Comparison of ENCODE assay signal across 29 cellular contexts in genomic region chr9:74762950-74763349, GRCh38.
"Had no signal": no experiment of that assay in that cellular context is flagged by ENCODE, and none has a peak within 500 bp of the region (broad histone marks: within the 10 kb centered on the region; RNA-seq: fewer than 3 reads in every experiment).

No MANE protein-coding gene starts in this region.

- H3K4me1 ChIP-seq: colonic mucosa, left ventricle myocardium inferior, prostate gland, thyroid gland, upper lobe of left lung had no signal

- ATAC-seq: activated CD4-positive, CD25-positive, alpha-beta regulatory T cell treated with anti-CD3 and anti-CD28 coated beads, Interleukin-2, amount 50 U/mL, for 24 hours; stimulated activated memory B cell treated with anti-CD40 and anti-IgM and Interleukin-4, amounts not matched to agents 10 μg/mL and 1 μg/mL and 100 μg/mL, for 72 hours; stimulated activated naive CD8-positive, alpha-beta T cell treated with anti-CD3 and anti-CD28 coated beads, Interleukin-15, amount 100 ng/mL, for 72 hours had no signal

- H3K4me3 ChIP-seq: colonic mucosa, dorsolateral prefrontal cortex, left ventricle myocardium inferior, lung, ovary, prostate gland, smooth muscle cell, thyroid gland, upper lobe of left lung had no signal

- H3K9me3 ChIP-seq: colonic mucosa, left ventricle myocardium inferior, ovary, prostate gland, thyroid gland, upper lobe of left lung had no signal

- DNase-seq: activated CD4-positive, alpha-beta memory T cell treated with anti-CD3 and anti-CD28 coated beads for 36 hours; activated CD4-positive, alpha-beta T cell treated with anti-CD3 and anti-CD28 coated beads, Interleukin-2, amount 10 ng/mL, durations not matched to agents 24 days and 14 days; activated CD8-positive, alpha-beta memory T cell treated with anti-CD3 and anti-CD28 coated beads, Interleukin-2, amount 50 U/mL, for 48 hours; activated gamma-delta T cell; activated naive CD4-positive, alpha-beta T cell treated with anti-CD3 and anti-CD28 coated beads, Interleukin-2, amount 10 ng/mL, durations not matched to agents 7 days and 5 days; activated T-cell treated with anti-CD3 and anti-CD28 coated beads, Interleukin-2, amount 50 U/mL, for 24 hours; amniotic stem cell; colonic mucosa; dorsolateral prefrontal cortex; effector memory CD4-positive, alpha-beta T cell; foreskin fibroblast; islet precursor cell; left ventricle myocardium inferior; naive B cell; nephron progenitor cell; ovary; stimulated activated CD4-positive, alpha-beta T cell treated with anti-CD3 and anti-CD28 coated beads, Interleukin-1b, Interleukin-23, amount 100 ng/mL, for 48 hours; stimulated activated CD4-positive, alpha-beta T cell treated with anti-CD3 and anti-CD28 coated beads, Interleukin-4, amount 100 ng/mL, for 4 hours; stimulated activated CD8-positive, alpha-beta memory T cell treated with anti-CD3 and anti-CD28 coated beads, Interleukin-4, amount 100 ng/mL, for 48 hours; stimulated activated naive CD8-positive, alpha-beta T cell treated with anti-CD3 and anti-CD28 coated beads, Interleukin-15, amount 100 ng/mL, for 72 hours; substantia nigra; thyroid gland; upper lobe of left lung had no signal

- H3K4me1 Mint-ChIP-seq: activated CD4-positive, alpha-beta T cell treated with anti-CD3 and anti-CD28 coated beads, Interleukin-2, amount 10 ng/mL, durations not matched to agents 24 days and 14 days; activated naive CD4-positive, alpha-beta T cell treated with anti-CD3 and anti-CD28 coated beads, Interleukin-2, amount 10 ng/mL, durations not matched to agents 7 days and 5 days; central memory CD8-positive, alpha-beta T cell; naive B cell; nephron progenitor cell; stimulated activated memory B cell treated with anti-CD40 and anti-IgM and Interleukin-4, amounts not matched to agents 10 μg/mL and 1 μg/mL and 100 μg/mL, for 72 hours; stimulated activated naive CD8-positive, alpha-beta T cell treated with anti-CD3 and anti-CD28 coated beads, Interleukin-15, amount 100 ng/mL, for 72 hours had no signal

- H3K27ac Mint-ChIP-seq: activated CD4-positive, alpha-beta memory T cell treated with anti-CD3 and anti-CD28 coated beads for 36 hours; activated CD4-positive, alpha-beta T cell treated with anti-CD3 and anti-CD28 coated beads, Interleukin-2, amount 10 ng/mL, durations not matched to agents 24 days and 14 days; activated naive CD4-positive, alpha-beta T cell treated with anti-CD3 and anti-CD28 coated beads, Interleukin-2, amount 10 ng/mL, durations not matched to agents 7 days and 5 days; activated T-cell treated with anti-CD3 and anti-CD28 coated beads, Interleukin-2, amount 50 U/mL, for 24 hours; naive B cell; nephron progenitor cell; stimulated activated memory B cell treated with anti-CD40 and anti-IgM and Interleukin-4, amounts not matched to agents 10 μg/mL and 1 μg/mL and 100 μg/mL, for 72 hours; stimulated activated naive CD8-positive, alpha-beta T cell treated with anti-CD3 and anti-CD28 coated beads, Interleukin-15, amount 100 ng/mL, for 72 hours had no signal

- H3K4me2 ChIP-seq: smooth muscle cell had no signal

- H3K27ac ChIP-seq: colonic mucosa, dorsolateral prefrontal cortex, left ventricle myocardium inferior, ovary, prostate gland, thyroid gland, upper lobe of left lung had no signal

- H3K36me3 Mint-ChIP-seq: activated CD4-positive, alpha-beta memory T cell treated with anti-CD3 and anti-CD28 coated beads for 36 hours; activated naive CD4-positive, alpha-beta T cell treated with anti-CD3 and anti-CD28 coated beads, Interleukin-2, amount 10 ng/mL, durations not matched to agents 7 days and 5 days; naive B cell; stimulated activated memory B cell treated with anti-CD40 and anti-IgM and Interleukin-4, amounts not matched to agents 10 μg/mL and 1 μg/mL and 100 μg/mL, for 72 hours had no signal

- H3K36me3 ChIP-seq: colonic mucosa, left ventricle myocardium inferior, ovary, prostate gland, thyroid gland, upper lobe of left lung had no signal

- H3K27me3 ChIP-seq: colonic mucosa, dorsolateral prefrontal cortex, ovary, thyroid gland, upper lobe of left lung had no signal

- H3K9me3 Mint-ChIP-seq: activated CD4-positive, alpha-beta memory T cell treated with anti-CD3 and anti-CD28 coated beads for 36 hours; activated CD4-positive, alpha-beta T cell treated with anti-CD3 and anti-CD28 coated beads, Interleukin-2, amount 10 ng/mL, durations not matched to agents 24 days and 14 days; activated naive CD4-positive, alpha-beta T cell treated with anti-CD3 and anti-CD28 coated beads, Interleukin-2, amount 10 ng/mL, durations not matched to agents 7 days and 5 days; activated T-cell treated with anti-CD3 and anti-CD28 coated beads, Interleukin-2, amount 50 U/mL, for 24 hours; central memory CD8-positive, alpha-beta T cell; naive B cell; nephron progenitor cell; stimulated activated memory B cell treated with anti-CD40 and anti-IgM and Interleukin-4, amounts not matched to agents 10 μg/mL and 1 μg/mL and 100 μg/mL, for 72 hours; stimulated activated naive CD8-positive, alpha-beta T cell treated with anti-CD3 and anti-CD28 coated beads, Interleukin-15, amount 100 ng/mL, for 72 hours had no signal

- H3K4me3 Mint-ChIP-seq: activated CD4-positive, alpha-beta memory T cell treated with anti-CD3 and anti-CD28 coated beads for 36 hours; activated CD4-positive, alpha-beta T cell treated with anti-CD3 and anti-CD28 coated beads, Interleukin-2, amount 10 ng/mL, durations not matched to agents 24 days and 14 days; activated naive CD4-positive, alpha-beta T cell treated with anti-CD3 and anti-CD28 coated beads, Interleukin-2, amount 10 ng/mL, durations not matched to agents 7 days and 5 days; activated T-cell treated with anti-CD3 and anti-CD28 coated beads, Interleukin-2, amount 50 U/mL, for 24 hours; central memory CD8-positive, alpha-beta T cell; naive B cell; nephron progenitor cell; stimulated activated memory B cell treated with anti-CD40 and anti-IgM and Interleukin-4, amounts not matched to agents 10 μg/mL and 1 μg/mL and 100 μg/mL, for 72 hours; stimulated activated naive CD8-positive, alpha-beta T cell treated with anti-CD3 and anti-CD28 coated beads, Interleukin-15, amount 100 ng/mL, for 72 hours had no signal
